ENCODE assay signal across 8 cellular contexts in genomic region chr5:102754499-102755424, GRCh38. TPM values are rescaled to one million over a fixed set of nuclear protein-coding genes. Genes with fewer than 3 reads are reported as not detected.
DNase-seq lines count a peak whose midpoint lies in the region; ATAC-seq, FAIRE-seq and TF ChIP-seq lines count a peak whose summit lies in the region.

TSS of gene PAM (plus strand) at chr5:102755305. CDS start at chr5:102866196, 110,891 bp downstream.

- H3K27me3 Mint-ChIP-seq in activated naive CD8-positive, alpha-beta T cell treated with anti-CD3 and anti-CD28 coated beads, Interleukin-2, amount 10 ng/mL, durations not matched to agents 7 days and 5 days = peaks cover 10% of the 10 kb centered on the region

- peak within 1 kb of the TSS; percentile 78 for H3K4me2 ChIP-seq in Loucy (ENCODE audit: low read depth, low read length, poor library complexity, severe bottlenecking)

- H3K4me3 ChIP-seq in GM06990 (replicated peaks; ENCODE audit: low read depth, low read length) = peak within 1 kb of the TSS; percentile 90
- H3K4me3 ChIP-seq in Loucy (ENCODE audit: low read length, poor library complexity, severe bottlenecking) = peak within 1 kb of the TSS; percentile 95
- H3K4me3 ChIP-seq in urinary bladder (ENCODE audit: low read depth, low read length) = peak within 1 kb of the TSS; percentile 80

- POLR2A ChIA-PET in activated naive CD8-positive, alpha-beta T cell treated with anti-CD3 and anti-CD28 coated beads, Interleukin-2, amount 10 ng/mL, durations not matched to agents 7 days and 5 days (lab: Charles Lee) = interaction anchor here (1.1 to 2.0 kb wide), 2 partner anchors 47 to 366 kb away, joined by 3 to 6 read pairs; partner anchors contain the start of genes GIN1 and PPIP5K2

- peak within 1 kb of the TSS; percentile 95 for H3K4me3 Mint-ChIP-seq in activated naive CD8-positive, alpha-beta T cell treated with anti-CD3 and anti-CD28 coated beads, Interleukin-2, amount 10 ng/mL, durations not matched to agents 7 days and 5 days

- peaks cover 22% of the 10 kb centered on the region for H3K4me1 Mint-ChIP-seq in activated naive CD8-positive, alpha-beta T cell treated with anti-CD3 and anti-CD28 coated beads, Interleukin-2, amount 10 ng/mL, durations not matched to agents 7 days and 5 days

- H3K9me3 ChIP-seq in Loucy (ENCODE audit: insufficient read depth, low read depth, low read length) = no peaks in the 10 kb centered on the region

- H3K27me3 ChIP-seq in GM06990 (replicated peaks; ENCODE audit: control insufficient read depth, insufficient read depth, low read length) (no peaks in the 10 kb centered on the region), Loucy (ENCODE audit: insufficient read depth, low read length, poor library complexity, severe bottlenecking) (no peaks in the 10 kb centered on the region)

- no peaks in the 10 kb centered on the region for H3K9me3 Mint-ChIP-seq in activated naive CD8-positive, alpha-beta T cell treated with anti-CD3 and anti-CD28 coated beads, Interleukin-2, amount 10 ng/mL, durations not matched to agents 7 days and 5 days

- peaks cover 1% of the 10 kb centered on the region for H3K36me3 Mint-ChIP-seq in activated naive CD8-positive, alpha-beta T cell treated with anti-CD3 and anti-CD28 coated beads, Interleukin-2, amount 10 ng/mL, durations not matched to agents 7 days and 5 days

- no peaks in the 10 kb centered on the region for H3F3A ChIP-seq in Loucy (ENCODE audit: low read depth)

- H3K9me2 ChIP-seq in Loucy (replicated peaks; ENCODE audit: low read depth, low read length) = no peaks in the 10 kb centered on the region

- peak within 1 kb of the TSS; percentile 90 for H3K9ac ChIP-seq in Loucy (ENCODE audit: low read depth, low read length, poor library complexity, severe bottlenecking)

- H3K36me3 ChIP-seq in GM06990 (ENCODE audit: control insufficient read depth, insufficient read depth, low read length) (no peaks in the 10 kb centered on the region), Loucy (ENCODE audit: insufficient read depth, low read length) (no peaks in the 10 kb centered on the region), urinary bladder (ENCODE audit: insufficient read depth) (no peaks in the 10 kb centered on the region)

- TF ChIP-seq CTCF in GM06990 (IDR thresholded peaks at IDR 0.05; ENCODE audit: insufficient read depth, low read length, poor library complexity, severe bottlenecking) = no peak
- no peak for TF ChIP-seq CTCF in Loucy (conservative IDR thresholded peaks at IDR 0.05; ENCODE audit: low read length)

- peak; percentile 92 for ATAC-seq in activated naive CD8-positive, alpha-beta T cell treated with anti-CD3 and anti-CD28 coated beads, Interleukin-2, amount 10 ng/mL, durations not matched to agents 7 days and 5 days (ENCODE audit: low read depth)
- ATAC-seq in Right ventricle myocardium superior (ENCODE audit: poor library complexity) = peak; percentile 96

- peak within 1 kb of the TSS; percentile 78 for H3K27ac ChIP-seq in urinary bladder (ENCODE audit: low read depth)

- intact Hi-C loops in Right ventricle myocardium superior (cut with DNase I) = no loop called here
- intact Hi-C loops in posterior vena cava (cut with DNase I) = loop anchor here in 1 of 2 donors (10.0 kb wide), 1 partner anchor 220 kb away; no protein-coding TSS in a partner anchor

- peak; percentile 84 for DNase-seq in GM06990 (ENCODE audit: extremely low read depth, insufficient read length)
- peak; percentile 70 for DNase-seq in H54 (ENCODE audit: insufficient read length, low spot score)
- peak; percentile 51 to 78 for DNase-seq in SW 1271 (lab: John Stamatoyannopoulos, UW)
- peak; percentile 84 for DNase-seq in activated naive CD8-positive, alpha-beta T cell treated with anti-CD3 and anti-CD28 coated beads, Interleukin-2, amount 10 ng/mL, durations not matched to agents 7 days and 5 days
- peak; percentile 88 for DNase-seq in Right ventricle myocardium superior
- peak; percentile 94 for DNase-seq in posterior vena cava (ENCODE audit: low spot score)

- no peak for FAIRE-seq in H54 (lab: Jason Lieb, UNC)

- TF ChIP-seq POLR2A in H54 (IDR thresholded peaks at IDR 0.05; ENCODE audit: low read depth, low read length) = peak; percentile 63

- peak within 1 kb of the TSS; percentile 88 for H2AFZ ChIP-seq in Loucy (ENCODE audit: low read length)

- peaks cover 33% of the 10 kb centered on the region; the same call in 1 of the 2 replicates for H3K79me2 ChIP-seq in Loucy (ENCODE audit: insufficient read depth, low read length)

- H3K27ac Mint-ChIP-seq in activated naive CD8-positive, alpha-beta T cell treated with anti-CD3 and anti-CD28 coated beads, Interleukin-2, amount 10 ng/mL, durations not matched to agents 7 days and 5 days = peak within 1 kb of the TSS; percentile 91

- no peaks in the 10 kb centered on the region for H4K20me1 ChIP-seq in Loucy (ENCODE audit: insufficient read depth, low read length, poor library complexity, severe bottlenecking)

- H3K4me1 ChIP-seq in Loucy (ENCODE audit: insufficient read depth, low read length, poor library complexity, severe bottlenecking) (peaks cover 10% of the 10 kb centered on the region), urinary bladder (ENCODE audit: insufficient read depth) (no peaks in the 10 kb centered on the region)

- WGBS in urinary bladder = under 1% methylated on average over 77 of the region's 77 CpGs

RNA-seq across cellular contexts. Expression of gene PAM, which starts in this region (rescaled TPM):
- 10 to 100 TPM; 28.5 to 31.2 TPM for total RNA-seq in activated naive CD8-positive, alpha-beta T cell treated with anti-CD3 and anti-CD28 coated beads, Interleukin-2, amount 10 ng/mL, durations not matched to agents 7 days and 5 days
- total RNA-seq in Right ventricle myocardium superior (859 TPM), posterior vena cava (100 to 1,000 TPM; 340 to 357 TPM), urinary bladder (144 TPM)
- 185 TPM for polyA plus RNA-seq in urinary bladder

Comparison
In these comparisons a context has a peak if more than half of its experiments do, and no peak if none do; other contexts are left out.
1. Peak in every context shown above with its lines: DNase-seq, ATAC-seq, H3K4me3 ChIP-seq and H3K27ac ChIP-seq.